In genomic region chr7:8260871-8261707, GRCh38 we compare ENCODE assay signal across 8 cellular contexts. TPM values are rescaled to one million over a fixed set of nuclear protein-coding genes. Genes with fewer than 3 reads are reported as not detected.
DNase-seq lines count a peak whose midpoint lies in the region; ATAC-seq lines count a peak whose summit lies in the region.
"Had no signal": no experiment of that assay in that cellular context is flagged by ENCODE, and none has a peak within 500 bp of the region (broad histone marks: within the 10 kb centered on the region; RNA-seq: fewer than 3 reads in every experiment).

No MANE protein-coding gene starts in this region.

- no peak overlapping the region for H3K27ac Mint-ChIP-seq in activated naive CD8-positive, alpha-beta T cell
- H3K27ac Mint-ChIP-seq: activated naive CD4-positive, alpha-beta T cell treated with anti-CD3 and anti-CD28 coated beads, Interleukin-2, amount 50 U/mL, for 72 hours had no signal

- peaks cover 7% of the 10 kb centered on the region for H3K9me3 Mint-ChIP-seq in activated naive CD8-positive, alpha-beta T cell (ENCODE audit: low read depth)

- intact Hi-C loops in Right ventricle myocardium superior (cut with DNase I), result no loop called here

- peak overlapping the region; percentile 84 for H3K4me3 Mint-ChIP-seq in activated naive CD8-positive, alpha-beta T cell

- peaks cover 44% of the 10 kb centered on the region for H3K27me3 Mint-ChIP-seq in activated naive CD8-positive, alpha-beta T cell

- peaks cover 6% of the 10 kb centered on the region for H3K4me1 Mint-ChIP-seq in activated naive CD8-positive, alpha-beta T cell (ENCODE audit: low read depth)

- ATAC-seq in HG02571 (IDR thresholded peaks at IDR 0.05; ENCODE audit: unreplicated experiment) (peak; percentile 20), Right ventricle myocardium superior (ENCODE audit: poor library complexity) (peak; percentile 73)

- H3K36me3 Mint-ChIP-seq in activated naive CD8-positive, alpha-beta T cell, result no peaks in the 10 kb centered on the region

- DNase-seq in GM03348 (ENCODE audit: low spot score), result peak; percentile 23
- DNase-seq in NCI-H2227 treated with DMSO at 0.1 percent for 48 hours (lab: John Stamatoyannopoulos, UW), result peak; percentile 17
- peak; percentile 82 for DNase-seq in Right ventricle myocardium superior
- peak; percentile 43 for DNase-seq in occipital lobe (lab: John Stamatoyannopoulos, UW)
- no peak for DNase-seq in NCI-H1048 (lab: John Stamatoyannopoulos, UW)

RNA-seq across cellular contexts. Expression of gene ICA1, which starts 0.9 kb away (rescaled TPM):
- 37.1 TPM for total RNA-seq in Right ventricle myocardium superior
- total RNA-seq in occipital lobe, result 49.8 TPM
